In genomic region chr2:79393806-79394484, GRCh38 we compare ENCODE assay signal across 1 cellular context.
A peak's percentile ranks its signal among the peaks of the same experiment; 100 is the strongest.
TF ChIP-seq lines count a peak whose summit lies in the region.

No MANE protein-coding gene starts in this region.

TF ChIP-seq in HepG2, 621 proteins besides CTCF, POLR2A, EP300 and RAD21 (continued from another document and continues in another):
- TF ChIP-seq ZNF142 (CRISPR knock-in tag; IDR thresholded peaks at IDR 0.05) (no peak), PAWR (CRISPR knock-in tag; IDR thresholded peaks at IDR 0.05; ENCODE audit: borderline replicate concordance) (no peak), PLSCR1 (CRISPR knock-in tag; IDR thresholded peaks at IDR 0.05; ENCODE audit: borderline replicate concordance) (no peak), ZNF766 (CRISPR knock-in tag; IDR thresholded peaks at IDR 0.05; ENCODE audit: borderline replicate concordance) (0 out of 2 replicates have a peak, but pooled peaks have one; percentile 24), ISX (CRISPR knock-in tag; conservative IDR thresholded peaks at IDR 0.05) (no peak), ZNF660 (CRISPR knock-in tag; IDR thresholded peaks at IDR 0.05; ENCODE audit: borderline replicate concordance, low read depth) (no peak), ZNF710 (CRISPR knock-in tag; IDR thresholded peaks at IDR 0.05; ENCODE audit: borderline replicate concordance) (no peak; the same call in 1 of the 2 replicates), CHCHD3 (CRISPR knock-in tag; IDR thresholded peaks at IDR 0.05) (no peak), ZNF570 (CRISPR knock-in tag; IDR thresholded peaks at IDR 0.05; ENCODE audit: borderline replicate concordance) (no peak), ZFP36 (IDR thresholded peaks at IDR 0.05; ENCODE audit: borderline replicate concordance, low read depth, low read length, partially characterized antibody) (no peak), ZNF432 (CRISPR knock-in tag; IDR thresholded peaks at IDR 0.05; ENCODE audit: borderline replicate concordance) (no peak), ZNF124 (CRISPR knock-in tag; IDR thresholded peaks at IDR 0.05) (0 out of 2 replicates have a peak, but pooled peaks have one; percentile 29), ZFYVE20 (CRISPR knock-in tag; IDR thresholded peaks at IDR 0.05; ENCODE audit: borderline replicate concordance, low read depth) (no peak), NR2F6 (IDR thresholded peaks at IDR 0.05) (peak; percentile 68), NR2F6 (CRISPR knock-in tag; IDR thresholded peaks at IDR 0.05) (peak; percentile 83), ZNF607 (CRISPR knock-in tag; IDR thresholded peaks at IDR 0.05; ENCODE audit: borderline replicate concordance) (no peak), ELF3 (CRISPR knock-in tag; IDR thresholded peaks at IDR 0.05) (peak; percentile 84), ZNF629 (CRISPR knock-in tag; conservative IDR thresholded peaks at IDR 0.05) (0 out of 2 replicates have a peak, but pooled peaks have one; percentile 5), HMGXB4 (CRISPR knock-in tag; IDR thresholded peaks at IDR 0.05; ENCODE audit: borderline replicate concordance in 1 of 2, low read depth in 1 of 2) (0 out of 4 replicates have a peak, but pooled peaks of 1 of the 2 experiments have one; percentile 26), IKZF5 (CRISPR knock-in tag; IDR thresholded peaks at IDR 0.05) (0 out of 2 replicates have a peak, but pooled peaks have one; percentile 30), TRAFD1 (CRISPR knock-in tag; IDR thresholded peaks at IDR 0.05; ENCODE audit: borderline replicate concordance) (no peak), ESRRA (CRISPR knock-in tag; IDR thresholded peaks at IDR 0.05; ENCODE audit: low read depth) (no peak), NFYB (CRISPR knock-in tag; IDR thresholded peaks at IDR 0.05) (no peak), SMC3 (IDR thresholded peaks at IDR 0.05; ENCODE audit: low read length) (no peak), ZFP37 (CRISPR knock-in tag; IDR thresholded peaks at IDR 0.05; ENCODE audit: borderline replicate concordance) (no peak), DNMT3B (CRISPR knock-in tag; conservative IDR thresholded peaks at IDR 0.05) (no peak), ZHX2 (IDR thresholded peaks at IDR 0.05; ENCODE audit: low read depth) (no peak), ZHX2 (CRISPR knock-in tag; IDR thresholded peaks at IDR 0.05; ENCODE audit: borderline replicate concordance) (no peak), MATR3 (CRISPR knock-in tag; IDR thresholded peaks at IDR 0.05) (no peak), SMAD9 (CRISPR knock-in tag; IDR thresholded peaks at IDR 0.05) (no peak), ZBTB26 (CRISPR knock-in tag; IDR thresholded peaks at IDR 0.05; ENCODE audit: borderline replicate concordance) (no peak), ZBTB10 (CRISPR knock-in tag; IDR thresholded peaks at IDR 0.05; ENCODE audit: borderline replicate concordance) (no peak)
